8 cellular contexts compared by ENCODE assay signal in genomic region chr18:48951448-48952286, GRCh38. TPM values are rescaled to one million over a fixed set of nuclear protein-coding genes. Genes with fewer than 3 reads are reported as not detected.
A peak's percentile ranks its signal among the peaks of the same experiment; 100 is the strongest.
DNase-seq lines count a peak whose midpoint lies in the region; ATAC-seq and TF ChIP-seq lines count a peak whose summit lies in the region.

No MANE protein-coding gene starts in this region.

- H3K4me1 ChIP-seq in A673 (ENCODE audit: insufficient read depth, low read length, poor library complexity, severe bottlenecking) (peaks cover 14% of the 10 kb centered on the region), spleen (peaks cover 29 to 85% (median 62%) of the 10 kb centered on the region in 6 donors)

- H3K27ac ChIP-seq in A673 (ENCODE audit: low read depth, low read length, poor library complexity, severe bottlenecking), result peak overlapping the region; percentile 67
- H3K27ac ChIP-seq in spleen, result peak overlapping the region; percentile 78 to 97 (median 94)

- no TSS peak for BruUV-seq in A673 (replicated peaks; lab: Mats Ljungman, UMichigan)

- H3K4me3 ChIP-seq in A673 (ENCODE audit: low read depth, low read length, poor library complexity, severe bottlenecking) (peak overlapping the region; percentile 73), WI38 (ENCODE audit: low read depth, low read length) (peak overlapping the region; percentile 86), cardiac fibroblast (replicated peaks in 1 of 2; ENCODE audit: low read depth in 2 of 2, low read length in 2 of 2) (peak overlapping the region; percentile 71 to 86), spleen (peak overlapping the region; percentile 60 to 90 (median 77))

- TF ChIP-seq POLR2A in spleen (IDR thresholded peaks at IDR 0.05), result peak in 1 of 3 donors; percentile 71

- DNase-seq in A673 (ENCODE audit: low spot score) (peak; percentile 89), NCI-H2196 treated with DMSO at 0.1 percent for 48 hours (lab: John Stamatoyannopoulos, UW; ENCODE audit: unreplicated experiment) (peak; percentile 79), cardiac fibroblast (ENCODE audit: low read depth in 2 of 2) (peak; percentile 93 to 95), inferior parietal cortex (ENCODE audit: extremely low spot score) (peak; percentile 81), spleen (peak; percentile 95)

- intact Hi-C loops in A673 (cut with micrococcal nuclease; ENCODE audit: unreplicated experiment), result loop anchor here (2.0 kb wide), 1 partner anchor 117 kb away; no protein-coding TSS in a partner anchor
- intact Hi-C loops in spleen (cut with DNase I; ENCODE audit: low total_unique reads), result no loop called here

- WGBS in spleen, 5 donors, result 0% methylated on average over 43 to 98 of the region's 106 CpGs

- H3K36me3 ChIP-seq in A673 (ENCODE audit: insufficient read depth, low read length, poor library complexity, severe bottlenecking), result no peaks in the 10 kb centered on the region
- peaks cover 0 to 4% (median 0%) of the 10 kb centered on the region in 6 donors for H3K36me3 ChIP-seq in spleen

- H3K9me3 ChIP-seq in A673 (ENCODE audit: low read depth, low read length, poor library complexity, severe bottlenecking) (no peaks in the 10 kb centered on the region), spleen (no peaks in the 10 kb centered on the region)

- ATAC-seq in GM18867 (IDR thresholded peaks at IDR 0.05; ENCODE audit: unreplicated experiment), result peak; percentile 40
- peak; percentile 36 for ATAC-seq in HG03064 (IDR thresholded peaks at IDR 0.05; ENCODE audit: low read depth, unreplicated experiment)

- POLR2A ChIA-PET in A673 (lab: Charles Lee; ENCODE audit: low non-redundant PET), result interaction anchor here (0.5 kb wide), 1 partner anchor 30 kb away, joined by 4 read pairs; no protein-coding TSS in a partner anchor

- no peaks in the 10 kb centered on the region for H3K27me3 ChIP-seq in A673 (replicated peaks; ENCODE audit: insufficient read depth, low read depth, low read length, poor library complexity)
- H3K27me3 ChIP-seq in spleen (replicated peaks in 1 of 7), result peaks cover 0 to 12% (median 0%) of the 10 kb centered on the region in 7 donors

- CTCF ChIA-PET in A673 (lab: Charles Lee), result interaction anchor here (0.6 kb wide), 3 partner anchors 24 to 1053 kb away, joined by 4 to 7 read pairs (median 5); no protein-coding TSS in a partner anchor

- TF ChIP-seq CTCF in A673 (conservative IDR thresholded peaks at IDR 0.05; ENCODE audit: low read depth, low read length), result 0 out of 2 replicates have a peak, but pooled peaks have one; percentile 13
- TF ChIP-seq CTCF in WI38 (IDR thresholded peaks at IDR 0.05; ENCODE audit: low read depth, low read length), result no peak
- TF ChIP-seq CTCF in cardiac fibroblast (IDR thresholded peaks at IDR 0.05; ENCODE audit: low read depth, low read length), result no peak
- peak in 5 of 11 experiments; percentile 12 to 37 (median 24) for TF ChIP-seq CTCF in spleen (IDR thresholded peaks at IDR 0.05 in 8 of 11, conservative IDR thresholded peaks at IDR 0.05 in 3 of 11)

RNA-seq across cellular contexts. Expression of gene SMAD7, which starts 0.9 kb away (rescaled TPM):
- total RNA-seq in A673 (2021) (11.4 and 12.0 TPM in 2 replicates), spleen (10 to 100 TPM; 14.3 to 21.2 (median 16.2) TPM)
- 1 to 10 TPM; 2.5 to 5.4 (median 4.6) TPM for polyA plus RNA-seq in spleen

Comparison
In these comparisons a context has a peak if more than half of its experiments do, and no peak if none do; other contexts are left out.
1. Peak in every context shown above with its lines: DNase-seq, ATAC-seq, H3K4me3 ChIP-seq and H3K27ac ChIP-seq.